ENCODE assay signal across 8 cellular contexts in genomic region chr5:157607371-157608161, GRCh38. TPM values are rescaled to one million over a fixed set of nuclear protein-coding genes. Genes with fewer than 3 reads are reported as not detected.
DNase-seq lines count a peak whose midpoint lies in the region; ATAC-seq and TF ChIP-seq lines count a peak whose summit lies in the region.

No MANE protein-coding gene starts in this region.

- no peak overlapping the region for H2BK120ac ChIP-seq in neuronal stem cell (ENCODE audit: low read depth, low read length)

- H3K18ac ChIP-seq in neuronal stem cell (ENCODE audit: low read length), result no peak overlapping the region

- H2BK15ac ChIP-seq in neuronal stem cell (ENCODE audit: low read length), result no peak overlapping the region

- no peak overlapping the region for H3K9ac ChIP-seq in neuronal stem cell (ENCODE audit: low read depth, low read length, poor library complexity)

- H3K27ac ChIP-seq in neuronal stem cell (replicated peaks; ENCODE audit: low read length), result no peak overlapping the region

- H2AFZ ChIP-seq in neuronal stem cell (ENCODE audit: low read length), result no peak overlapping the region

- H3K4me1 ChIP-seq in neuronal stem cell (ENCODE audit: control insufficient read depth in 2 of 2, insufficient read depth in 1 of 2, low read depth in 1 of 2, low read length in 2 of 2), result peaks cover 5 to 6% of the 10 kb centered on the region in 2 donors

- H3K14ac ChIP-seq in neuronal stem cell (ENCODE audit: low read length), result no peak overlapping the region

- no peaks in the 10 kb centered on the region for H3K36me3 ChIP-seq in neuronal stem cell (replicated peaks in 1 of 2; ENCODE audit: control insufficient read depth in 2 of 2, insufficient read depth in 2 of 2, low read length in 2 of 2)

- no peak overlapping the region for H2AK5ac ChIP-seq in neuronal stem cell (ENCODE audit: low read depth, low read length)

- no peaks in the 10 kb centered on the region for H3K79me1 ChIP-seq in neuronal stem cell (ENCODE audit: low read depth, low read length)

- H4K8ac ChIP-seq in neuronal stem cell (ENCODE audit: low read depth, low read length), result no peak overlapping the region

- H2BK12ac ChIP-seq in neuronal stem cell (ENCODE audit: low read length), result no peak overlapping the region

- peak; percentile 60 for ATAC-seq in HG03432 (IDR thresholded peaks at IDR 0.05; ENCODE audit: unreplicated experiment)

- no peak overlapping the region for H3K4ac ChIP-seq in neuronal stem cell (ENCODE audit: low read length)

- H3K23ac ChIP-seq in neuronal stem cell (ENCODE audit: low read depth, low read length, poor library complexity), result no peak overlapping the region

- no peak overlapping the region for H3K4me2 ChIP-seq in neuronal stem cell (ENCODE audit: insufficient read depth, low read length, poor library complexity, severe bottlenecking)

- H3K9me3 ChIP-seq in neuronal stem cell (replicated peaks in 1 of 2; ENCODE audit: control insufficient read depth in 2 of 2, insufficient read depth in 1 of 2, low read depth in 1 of 2, low read length in 2 of 2), result peaks cover 0 to 3% of the 10 kb centered on the region in 2 donors

- H3K4me3 ChIP-seq in fibroblast of mammary gland (ENCODE audit: control insufficient read depth, low read depth, low read length) (no peak overlapping the region), neuronal stem cell (ENCODE audit: low read length in 2 of 2) (no peak overlapping the region)

- TF ChIP-seq CTCF in fibroblast of mammary gland (conservative IDR thresholded peaks at IDR 0.05; ENCODE audit: control insufficient read depth, insufficient read depth, low read depth, low read length), result no peak

- H4K91ac ChIP-seq in neuronal stem cell (ENCODE audit: low read depth, low read length, poor library complexity), result no peak overlapping the region

- DNase-seq in GM03348 (ENCODE audit: low spot score), result peak; percentile 11
- DNase-seq in activated CD4-positive, alpha-beta T cell treated with anti-CD3 and anti-CD28 coated beads, Interleukin-2, amount 50 U/mL, for 48 hours, result peak; percentile 67 to 76
- DNase-seq in fibroblast of mammary gland (ENCODE audit: low read depth), result peak; percentile 90
- DNase-seq in stimulated activated CD8-positive, alpha-beta memory T cell treated with anti-CD3 and anti-CD28 coated beads, Interleukin-7, amount 100 ng/mL, for 48 hours (ENCODE audit: extremely low read depth in 1 of 2, low read depth in 1 of 2), result peak; percentile 53 to 64
- DNase-seq in neuronal stem cell (ENCODE audit: low spot score), result no peak
- no peak for DNase-seq in COLO829 (ENCODE audit: low spot score)
- no peak for DNase-seq in 8988T

- no peak overlapping the region for H2BK5ac ChIP-seq in neuronal stem cell (ENCODE audit: low read length)

- no CpG with 5 or more reads among the region's 7 CpGs for WGBS in neuronal stem cell (ENCODE audit: extremely low coverage in 2 of 2, insufficient read length in 2 of 2, insufficient replicate concordance in 1 of 2), 2 donors

- H3K27me3 ChIP-seq in neuronal stem cell (ENCODE audit: control insufficient read depth in 3 of 3, insufficient read depth in 3 of 3, low read depth in 1 of 3, low read length in 3 of 3), result peaks cover 0 to 3% (median 0%) of the 10 kb centered on the region in 3 experiments

RNA-seq across cellular contexts. Expression of gene ADAM19, which starts 32.0 kb away (rescaled TPM):
- 13.3 TPM for polyA plus RNA-seq in neuronal stem cell (2013, experiment 1 of 2)
- polyA plus RNA-seq in neuronal stem cell (2013, experiment 2 of 2), result 13.9 TPM

RNA-seq across cellular contexts. Expression of gene SOX30, which starts 44.7 kb away (rescaled TPM):
- polyA plus RNA-seq in neuronal stem cell (2013, experiment 1 of 2), result 0.29 TPM
- polyA plus RNA-seq in neuronal stem cell (2013, experiment 2 of 2), result 0.32 TPM

Comparison
In these comparisons a context has a peak if more than half of its experiments do, and no peak if none do; other contexts are left out.
1. DNase-seq: peak in GM03348 (single experiment), activated CD4-positive, alpha-beta T cell treated with anti-CD3 and anti-CD28 coated beads, Interleukin-2, amount 50 U/mL, for 48 hours (2 of 2), fibroblast of mammary gland (single experiment) and stimulated activated CD8-positive, alpha-beta memory T cell treated with anti-CD3 and anti-CD28 coated beads, Interleukin-7, amount 100 ng/mL, for 48 hours (2 of 2); none in neuronal stem cell (single experiment), COLO829 (single experiment) and 8988T (single experiment).